In genomic region chr3:43866529-43867353, GRCh38 we compare ENCODE assay signal across 12 cellular contexts.
DNase-seq lines count a peak whose midpoint lies in the region; ATAC-seq, FAIRE-seq and TF ChIP-seq lines count a peak whose summit lies in the region.
"Had no signal": no experiment of that assay in that cellular context is flagged by ENCODE, and none has a peak within 500 bp of the region (broad histone marks: within the 10 kb centered on the region; RNA-seq: fewer than 3 reads in every experiment).

No MANE protein-coding gene starts in this region.

- H3K4me3 ChIP-seq in AG09309 (ENCODE audit: control insufficient read depth, low read depth, low read length) (no peak overlapping the region), choroid plexus epithelial cell (ENCODE audit: low read depth, low read length) (no peak overlapping the region)
- H3K4me3 ChIP-seq: adrenal gland had no signal

- no peak overlapping the region for H3K4me3 Mint-ChIP-seq in mesothelial cell of epicardium
- H3K4me3 Mint-ChIP-seq: CD14-positive monocyte had no signal

- no peak overlapping the region for H3K27ac Mint-ChIP-seq in mesothelial cell of epicardium
- H3K27ac Mint-ChIP-seq: CD14-positive monocyte had no signal

- no peaks in the 10 kb centered on the region for H3K36me3 Mint-ChIP-seq in mesothelial cell of epicardium
- H3K36me3 Mint-ChIP-seq: CD14-positive monocyte had no signal

- no peak for TF ChIP-seq CTCF in AG09309 (IDR thresholded peaks at IDR 0.05; ENCODE audit: control insufficient read depth, insufficient read depth, low read depth, low read length, missing control alignments)
- TF ChIP-seq CTCF in choroid plexus epithelial cell (conservative IDR thresholded peaks at IDR 0.05; ENCODE audit: low read depth, low read length): no peak
- no peak for TF ChIP-seq CTCF in mesothelial cell of epicardium (IDR thresholded peaks at IDR 0.05; ENCODE audit: unreplicated experiment)

- FAIRE-seq in GM19239 (lab: Jason Lieb, UNC): no peak

- DNase-seq in AG09309 (ENCODE audit: low read depth) (peak; percentile 89), LoVo (ENCODE audit: low spot score) (peak; percentile 19), choroid plexus epithelial cell (ENCODE audit: low read depth) (peak; percentile 91), kidney tubule cell (ENCODE audit: low spot score) (peak; percentile 100), GM19239 (ENCODE audit: insufficient read length, low spot score) (no peak), NCI-H1417 (lab: John Stamatoyannopoulos, UW) (no peak), mesothelial cell of epicardium (ENCODE audit: low spot score in 2 of 2, unreplicated experiment in 2 of 2) (no peak)
- DNase-seq: Kasumi-1, NCI-H2227 treated with DMSO at 0.1 percent for 48 hours had no signal

- ATAC-seq in GM21723 (IDR thresholded peaks at IDR 0.05; ENCODE audit: unreplicated experiment): no peak

- H3K27me3 Mint-ChIP-seq in mesothelial cell of epicardium (ENCODE audit: low read depth): peaks cover 13% of the 10 kb centered on the region

- H3K9me3 Mint-ChIP-seq in mesothelial cell of epicardium: no peaks in the 10 kb centered on the region

- H3K4me1 Mint-ChIP-seq in mesothelial cell of epicardium: peaks cover 12% of the 10 kb centered on the region
- H3K4me1 Mint-ChIP-seq: CD14-positive monocyte had no signal

Comparison
In these comparisons a context has a peak if more than half of its experiments do, and no peak if none do; other contexts are left out.
1. DNase-seq: peak in AG09309 (single experiment), LoVo (single experiment), choroid plexus epithelial cell (single experiment) and kidney tubule cell (single experiment); none in GM19239 (single experiment), NCI-H1417 (0 of 3) and mesothelial cell of epicardium (0 of 2).